In the genomic region with DNA sequence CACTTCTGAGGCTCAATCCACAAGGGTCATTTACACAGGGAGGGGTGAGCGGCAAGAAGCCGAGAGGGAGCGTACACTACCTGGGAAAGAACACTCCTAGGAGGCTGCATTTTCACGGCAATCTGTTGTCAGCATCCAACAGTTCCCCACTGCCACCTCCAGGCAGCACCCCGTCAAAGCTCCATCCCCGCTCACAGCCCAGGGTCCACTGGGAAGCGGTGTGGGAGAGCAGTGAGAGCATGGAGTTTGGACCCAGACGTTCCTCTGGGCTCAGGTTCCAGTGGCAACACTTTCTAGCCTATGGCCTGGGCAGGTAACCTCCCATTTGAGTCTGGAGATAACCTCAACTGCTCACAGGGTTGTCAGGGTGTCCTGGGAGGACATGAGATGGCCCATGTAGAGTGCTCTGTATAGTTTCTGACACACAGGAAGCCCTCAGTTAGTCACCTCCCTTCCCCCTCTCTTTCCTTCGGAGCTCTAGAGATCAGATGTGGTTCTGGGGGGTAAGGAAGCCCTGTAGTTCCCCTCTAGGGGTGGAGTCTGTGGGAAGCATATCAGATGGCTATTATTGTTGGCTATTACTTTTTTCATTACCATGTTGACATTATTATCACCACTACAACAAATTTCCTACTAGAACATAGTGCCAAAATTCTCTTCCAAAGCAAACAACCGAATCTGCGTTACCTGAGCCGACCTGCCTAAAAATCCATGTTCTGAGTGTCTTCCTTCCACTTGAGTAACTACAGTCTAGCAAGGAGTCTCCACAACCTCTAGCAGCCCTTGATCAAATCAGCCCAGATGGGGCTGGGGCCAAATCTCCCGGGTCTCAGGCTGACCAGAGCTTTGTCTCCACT, we compare ENCODE assay signal across 10 cellular contexts. TPM values are rescaled to one million over a fixed set of nuclear protein-coding genes. Genes with fewer than 3 reads are reported as not detected.
DNase-seq lines count a peak whose midpoint lies in the region; ATAC-seq and TF ChIP-seq lines count a peak whose summit lies in the region.
"Had no signal": no experiment of that assay in that cellular context is flagged by ENCODE, and none has a peak within 500 bp of the region (broad histone marks: within the 10 kb centered on the region; RNA-seq: fewer than 3 reads in every experiment).

No MANE protein-coding gene starts in this region.

- H3K27ac ChIP-seq in RWPE1, result peak overlapping the region; percentile 68
- H3K27ac ChIP-seq: HL-60 had no signal

- peaks cover 19% of the 10 kb centered on the region for H3K36me3 Mint-ChIP-seq in activated naive CD8-positive, alpha-beta T cell treated with anti-CD3 and anti-CD28 coated beads, Interleukin-2, amount 10 ng/mL, durations not matched to agents 7 days and 5 days
- peaks cover 18% of the 10 kb centered on the region for H3K36me3 Mint-ChIP-seq in activated naive CD8-positive, alpha-beta T cell treated with anti-CD3 and anti-CD28 coated beads for 36 hours
- peaks cover 68% of the 10 kb centered on the region for H3K36me3 Mint-ChIP-seq in stimulated activated memory B cell treated with anti-CD40 and anti-IgM and Interleukin-4, amounts not matched to agents 10 μg/mL and 1 μg/mL and 100 μg/mL, for 72 hours
- H3K36me3 Mint-ChIP-seq in glutamatergic neuron (ENCODE audit: unreplicated experiment), result peaks cover 5% of the 10 kb centered on the region

- CTCF ChIA-PET in RWPE1 (lab: Yijun Ruan, JAX), result interaction anchor here (0.5 to 1.4 kb wide), 11 partner anchors 8 to 494 kb away, joined by 3 to 10 read pairs (median 5); a partner anchor contains a TSS

- H3K9me3 ChIP-seq in BE2C, result no peaks in the 10 kb centered on the region

- POLR2A ChIA-PET in activated naive CD8-positive, alpha-beta T cell treated with anti-CD3 and anti-CD28 coated beads, Interleukin-2, amount 10 ng/mL, durations not matched to agents 7 days and 5 days (lab: Charles Lee), result interaction anchor here (0.6 to 1.9 kb wide), 3 partner anchors 29 to 523 kb away, joined by 4 to 13 read pairs (median 9); a partner anchor contains a TSS
- POLR2A ChIA-PET in RWPE1 (lab: Yijun Ruan, JAX; ENCODE audit: low non-redundant PET), result no interaction called here

- no peak for DNase-seq in activated naive CD8-positive, alpha-beta T cell treated with anti-CD3 and anti-CD28 coated beads, Interleukin-2, amount 10 ng/mL, durations not matched to agents 7 days and 5 days
- no peak for DNase-seq in activated naive CD8-positive, alpha-beta T cell treated with anti-CD3 and anti-CD28 coated beads for 36 hours
- DNase-seq in RWPE1 (ENCODE audit: low spot score) (no peak), dermis blood vessel endothelial cell (peak; percentile 49), BE2C (no peak), glutamatergic neuron (no peak)
- DNase-seq in stimulated activated naive CD4-positive, alpha-beta T cell treated with Interleukin-2 at 50 U/mL for 16 hours (lab: John Stamatoyannopoulos, UW), result no peak

- peaks cover 17% of the 10 kb centered on the region for H3K4me1 Mint-ChIP-seq in activated naive CD8-positive, alpha-beta T cell treated with anti-CD3 and anti-CD28 coated beads, Interleukin-2, amount 10 ng/mL, durations not matched to agents 7 days and 5 days
- H3K4me1 Mint-ChIP-seq in activated naive CD8-positive, alpha-beta T cell treated with anti-CD3 and anti-CD28 coated beads for 36 hours, result peaks cover 12% of the 10 kb centered on the region
- H3K4me1 Mint-ChIP-seq in stimulated activated memory B cell treated with anti-CD40 and anti-IgM and Interleukin-4, amounts not matched to agents 10 μg/mL and 1 μg/mL and 100 μg/mL, for 72 hours, result peaks cover 6% of the 10 kb centered on the region
- peaks cover 7% of the 10 kb centered on the region for H3K4me1 Mint-ChIP-seq in glutamatergic neuron (ENCODE audit: low read depth, unreplicated experiment)

- TF ChIP-seq CTCF in RWPE1 (conservative IDR thresholded peaks at IDR 0.05; ENCODE audit: low read depth), result no peak
- no peak for TF ChIP-seq CTCF in BE2C (IDR thresholded peaks at IDR 0.05; ENCODE audit: low read depth, low read length)
- TF ChIP-seq CTCF in glutamatergic neuron (IDR thresholded peaks at IDR 0.05; ENCODE audit: partially characterized antibody, unreplicated experiment), result no peak

- H3K9me3 Mint-ChIP-seq in activated naive CD8-positive, alpha-beta T cell treated with anti-CD3 and anti-CD28 coated beads, Interleukin-2, amount 10 ng/mL, durations not matched to agents 7 days and 5 days, result no peaks in the 10 kb centered on the region
- no peaks in the 10 kb centered on the region for H3K9me3 Mint-ChIP-seq in activated naive CD8-positive, alpha-beta T cell treated with anti-CD3 and anti-CD28 coated beads for 36 hours
- H3K9me3 Mint-ChIP-seq in stimulated activated memory B cell treated with anti-CD40 and anti-IgM and Interleukin-4, amounts not matched to agents 10 μg/mL and 1 μg/mL and 100 μg/mL, for 72 hours, result no peaks in the 10 kb centered on the region
- peaks cover 1% of the 10 kb centered on the region for H3K9me3 Mint-ChIP-seq in glutamatergic neuron (ENCODE audit: unreplicated experiment)
- H3K9me3 Mint-ChIP-seq: activated naive CD4-positive, alpha-beta T cell treated with anti-CD3 and anti-CD28 coated beads, Interleukin-2, amount 50 U/mL, for 24 hours had no signal

- H3K4me1 ChIP-seq in BE2C, result no peaks in the 10 kb centered on the region

- peak overlapping the region; percentile 26 for H3K4me3 Mint-ChIP-seq in activated naive CD8-positive, alpha-beta T cell treated with anti-CD3 and anti-CD28 coated beads, Interleukin-2, amount 10 ng/mL, durations not matched to agents 7 days and 5 days
- no peak overlapping the region for H3K4me3 Mint-ChIP-seq in activated naive CD8-positive, alpha-beta T cell treated with anti-CD3 and anti-CD28 coated beads for 36 hours
- no peak overlapping the region for H3K4me3 Mint-ChIP-seq in stimulated activated memory B cell treated with anti-CD40 and anti-IgM and Interleukin-4, amounts not matched to agents 10 μg/mL and 1 μg/mL and 100 μg/mL, for 72 hours
- H3K4me3 Mint-ChIP-seq in glutamatergic neuron (ENCODE audit: unreplicated experiment), result no peak overlapping the region
- H3K4me3 Mint-ChIP-seq: activated naive CD4-positive, alpha-beta T cell treated with anti-CD3 and anti-CD28 coated beads, Interleukin-2, amount 50 U/mL, for 24 hours had no signal

- H3K4me3 ChIP-seq in BE2C (ENCODE audit: low read depth, low read length), result no peak overlapping the region

- H3K27ac Mint-ChIP-seq in activated naive CD8-positive, alpha-beta T cell treated with anti-CD3 and anti-CD28 coated beads, Interleukin-2, amount 10 ng/mL, durations not matched to agents 7 days and 5 days, result peak overlapping the region; percentile 72
- H3K27ac Mint-ChIP-seq in activated naive CD8-positive, alpha-beta T cell treated with anti-CD3 and anti-CD28 coated beads for 36 hours, result no peak overlapping the region
- H3K27ac Mint-ChIP-seq in stimulated activated memory B cell treated with anti-CD40 and anti-IgM and Interleukin-4, amounts not matched to agents 10 μg/mL and 1 μg/mL and 100 μg/mL, for 72 hours, result peak overlapping the region; percentile 43
- H3K27ac Mint-ChIP-seq in glutamatergic neuron (ENCODE audit: unreplicated experiment), result no peak overlapping the region
- H3K27ac Mint-ChIP-seq: activated naive CD4-positive, alpha-beta T cell treated with anti-CD3 and anti-CD28 coated beads, Interleukin-2, amount 50 U/mL, for 24 hours had no signal

- no peaks in the 10 kb centered on the region for H3K27me3 ChIP-seq in BE2C

- peak; percentile 83 for ATAC-seq in activated naive CD8-positive, alpha-beta T cell treated with anti-CD3 and anti-CD28 coated beads, Interleukin-2, amount 10 ng/mL, durations not matched to agents 7 days and 5 days (ENCODE audit: low read depth)
- ATAC-seq in stimulated activated memory B cell treated with anti-CD40 and anti-IgM and Interleukin-4, amounts not matched to agents 10 μg/mL and 1 μg/mL and 100 μg/mL, for 72 hours, result no peak

- no peaks in the 10 kb centered on the region for H3K27me3 Mint-ChIP-seq in activated naive CD8-positive, alpha-beta T cell treated with anti-CD3 and anti-CD28 coated beads, Interleukin-2, amount 10 ng/mL, durations not matched to agents 7 days and 5 days
- no peaks in the 10 kb centered on the region for H3K27me3 Mint-ChIP-seq in activated naive CD8-positive, alpha-beta T cell treated with anti-CD3 and anti-CD28 coated beads for 36 hours
- no peaks in the 10 kb centered on the region for H3K27me3 Mint-ChIP-seq in stimulated activated memory B cell treated with anti-CD40 and anti-IgM and Interleukin-4, amounts not matched to agents 10 μg/mL and 1 μg/mL and 100 μg/mL, for 72 hours
- H3K27me3 Mint-ChIP-seq in glutamatergic neuron (ENCODE audit: unreplicated experiment), result peaks cover 10% of the 10 kb centered on the region
- H3K27me3 Mint-ChIP-seq: activated naive CD4-positive, alpha-beta T cell treated with anti-CD3 and anti-CD28 coated beads, Interleukin-2, amount 50 U/mL, for 24 hours had no signal

- peaks cover 75% of the 10 kb centered on the region for H3K36me3 ChIP-seq in BE2C

RNA-seq across cellular contexts. Expression of a gene that starts 29.1 kb away (rescaled TPM):
- 10 to 100 TPM; 37.0 to 37.2 TPM for total RNA-seq in activated naive CD8-positive, alpha-beta T cell treated with anti-CD3 and anti-CD28 coated beads, Interleukin-2, amount 10 ng/mL, durations not matched to agents 7 days and 5 days
- 100 to 1,000 TPM; 120 to 122 TPM for total RNA-seq in activated naive CD8-positive, alpha-beta T cell treated with anti-CD3 and anti-CD28 coated beads for 36 hours
- 58.2 and 90.0 TPM in 2 replicates for total RNA-seq in dermis blood vessel endothelial cell
- 251 TPM for polyA plus RNA-seq in BE2C (2012; ENCODE audit: insufficient read depth, insufficient read length, low read depth)
- 33.1 TPM for total RNA-seq in glutamatergic neuron (ENCODE audit: unreplicated experiment)

RNA-seq across cellular contexts. Expression of a gene that starts 42.3 kb away (rescaled TPM):
- 100 to 1,000 TPM; 119 to 126 TPM for total RNA-seq in activated naive CD8-positive, alpha-beta T cell treated with anti-CD3 and anti-CD28 coated beads, Interleukin-2, amount 10 ng/mL, durations not matched to agents 7 days and 5 days
- 100 to 1,000 TPM; 149 to 155 TPM for total RNA-seq in activated naive CD8-positive, alpha-beta T cell treated with anti-CD3 and anti-CD28 coated beads for 36 hours
- 232 and 339 TPM in 2 replicates for total RNA-seq in dermis blood vessel endothelial cell
- 211 TPM for polyA plus RNA-seq in BE2C (2012; ENCODE audit: insufficient read depth, insufficient read length, low read depth)
- total RNA-seq in glutamatergic neuron (ENCODE audit: unreplicated experiment), result 201 TPM

RNA-seq across cellular contexts. Expression of a gene that starts 58.8 kb away (rescaled TPM):
- 10 to 100 TPM; 22.1 to 22.7 TPM for total RNA-seq in activated naive CD8-positive, alpha-beta T cell treated with anti-CD3 and anti-CD28 coated beads, Interleukin-2, amount 10 ng/mL, durations not matched to agents 7 days and 5 days
- 10 to 100 TPM; 22.4 to 23.9 TPM for total RNA-seq in activated naive CD8-positive, alpha-beta T cell treated with anti-CD3 and anti-CD28 coated beads for 36 hours
- 2.2 and 4.5 TPM in 2 replicates for total RNA-seq in dermis blood vessel endothelial cell
- 38.0 TPM for polyA plus RNA-seq in BE2C (2012; ENCODE audit: insufficient read depth, insufficient read length, low read depth)
- total RNA-seq in glutamatergic neuron (ENCODE audit: unreplicated experiment), result 8.3 TPM

Comparison
In these comparisons a context has a peak if more than half of its experiments do, and no peak if none do; other contexts are left out.
1. H3K27ac Mint-ChIP-seq: peak in activated naive CD8-positive, alpha-beta T cell treated with anti-CD3 and anti-CD28 coated beads, Interleukin-2, amount 10 ng/mL, durations not matched to agents 7 days and 5 days (single experiment) and stimulated activated memory B cell treated with anti-CD40 and anti-IgM and Interleukin-4, amounts not matched to agents 10 μg/mL and 1 μg/mL and 100 μg/mL, for 72 hours (single experiment); none in activated naive CD8-positive, alpha-beta T cell treated with anti-CD3 and anti-CD28 coated beads for 36 hours (single experiment) and glutamatergic neuron (single experiment).